ENCODE assay signal across 26 cellular contexts in the genomic region with DNA sequence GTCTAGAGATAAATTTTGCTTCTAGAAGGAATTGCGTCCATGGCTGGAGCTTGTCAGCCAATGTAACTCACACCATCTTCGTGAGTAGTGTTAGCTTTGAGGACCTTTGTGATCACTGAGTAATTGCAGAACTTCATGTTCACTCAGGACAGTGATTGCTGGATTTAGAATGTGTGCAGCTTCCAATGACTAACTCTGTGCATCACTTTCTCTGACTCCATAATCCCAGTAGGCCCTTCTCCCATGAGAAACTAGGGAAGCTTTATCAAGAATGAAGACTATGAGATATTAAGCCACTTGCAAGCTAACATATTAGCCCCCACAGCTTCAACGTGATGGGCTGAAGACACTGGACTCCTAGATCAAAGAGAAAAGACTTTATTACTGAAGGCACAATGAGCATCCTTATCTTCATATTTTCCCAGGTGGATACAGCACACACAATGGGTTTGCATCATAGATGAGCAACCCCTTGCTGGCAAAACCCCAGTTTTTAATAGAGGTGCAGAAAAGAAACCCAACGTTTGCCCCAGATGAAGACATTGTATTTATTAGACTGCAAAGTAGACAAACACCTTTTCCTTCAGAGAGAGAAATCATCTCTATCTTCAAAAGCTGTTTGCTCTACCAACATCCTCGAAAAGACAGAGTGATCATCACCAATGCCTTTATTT.
"Had no signal": no experiment of that assay in that cellular context is flagged by ENCODE, and none has a peak within 500 bp of the region (broad histone marks: within the 10 kb centered on the region; RNA-seq: fewer than 3 reads in every experiment).

No MANE protein-coding gene starts in this region.

- H3K4me3 ChIP-seq: heart left ventricle, psoas muscle, sigmoid colon, testis, transverse colon had no signal

- H3K36me3 Mint-ChIP-seq: activated naive CD8-positive, alpha-beta T cell; brain; naive thymus-derived CD8-positive, alpha-beta T cell had no signal

- H3K36me3 ChIP-seq: heart left ventricle, sigmoid colon, transverse colon had no signal

- H3K4me3 Mint-ChIP-seq: activated naive CD8-positive, alpha-beta T cell; brain; effector memory CD8-positive, alpha-beta T cell; naive thymus-derived CD8-positive, alpha-beta T cell; neural crest cell; T-helper 2 cell treated with Interferon-gamma antibody and Interleukin-4, amounts not matched to agents 5 μg/mL and 100 μg/mL, for 36 hours had no signal

- H3K9me3 Mint-ChIP-seq: brain; effector memory CD8-positive, alpha-beta T cell; naive thymus-derived CD8-positive, alpha-beta T cell; neural crest cell; T-helper 2 cell treated with Interferon-gamma antibody and Interleukin-4, amounts not matched to agents 5 μg/mL and 100 μg/mL, for 36 hours had no signal

- H3K27ac Mint-ChIP-seq: activated naive CD8-positive, alpha-beta T cell; brain; effector memory CD8-positive, alpha-beta T cell; naive thymus-derived CD8-positive, alpha-beta T cell; T-helper 2 cell treated with Interferon-gamma antibody and Interleukin-4, amounts not matched to agents 5 μg/mL and 100 μg/mL, for 36 hours had no signal

- H3K9me3 ChIP-seq: heart left ventricle, psoas muscle, sigmoid colon, testis, transverse colon had no signal

- H3K27ac ChIP-seq: foreskin keratinocyte, heart left ventricle, parathyroid adenoma, psoas muscle, sigmoid colon, testis, transverse colon had no signal

- H3K27me3 Mint-ChIP-seq: activated naive CD8-positive, alpha-beta T cell; brain; effector memory CD8-positive, alpha-beta T cell; naive thymus-derived CD8-positive, alpha-beta T cell had no signal

- DNase-seq: activated CD4-positive, alpha-beta T cell treated with anti-CD3 and anti-CD28 coated beads for 4 hours; activated CD4-positive, alpha-beta T cell treated with anti-CD3 and anti-CD28 coated beads, Interleukin-2, amount 50 U/mL, for 4 hours; activated CD4-positive, CD25-positive, alpha-beta regulatory T cell; activated effector memory CD4-positive, alpha-beta T cell treated with Interleukin-2 at 50 U/mL for 16 hours; activated naive CD4-positive, alpha-beta T cell treated with Interleukin-2 at 50 U/mL for 16 hours; activated T-cell treated with anti-CD3 and anti-CD28 coated beads for 4 hours; aorta; cortex of kidney; effector memory CD8-positive, alpha-beta T cell; erythroblast; heart left ventricle; naive thymus-derived CD8-positive, alpha-beta T cell; nucleus accumbens; psoas muscle; sigmoid colon; stimulated activated CD4-positive, alpha-beta T cell treated with anti-CD3 and anti-CD28 coated beads, Interleukin-15, amount 100 ng/mL, for 24 hours; stimulated activated CD4-positive, alpha-beta T cell treated with anti-CD3 and anti-CD28 coated beads, Interleukin-2, amount 100 ng/mL, for 24 hours; stimulated activated naive CD4-positive, alpha-beta T cell; testis; transverse colon had no signal

- H3K27me3 ChIP-seq: foreskin keratinocyte, heart left ventricle, sigmoid colon, testis, transverse colon had no signal

- ATAC-seq: effector memory CD8-positive, alpha-beta T cell; foreskin keratinocyte; heart left ventricle; naive thymus-derived CD8-positive, alpha-beta T cell; psoas muscle had no signal

- H3K4me1 Mint-ChIP-seq: naive thymus-derived CD8-positive, alpha-beta T cell; neural crest cell had no signal

- H3K4me1 ChIP-seq: heart left ventricle, parathyroid adenoma, psoas muscle, sigmoid colon, testis, transverse colon had no signal
